17 cellular contexts compared by ENCODE assay signal in genomic region chr2:46375566-46376125, GRCh38.
DNase-seq lines count a peak whose midpoint lies in the region; ATAC-seq, FAIRE-seq and TF ChIP-seq lines count a peak whose summit lies in the region.
"Had no signal": no experiment of that assay in that cellular context is flagged by ENCODE, and none has a peak within 500 bp of the region (broad histone marks: within the 10 kb centered on the region; RNA-seq: fewer than 3 reads in every experiment).

No MANE protein-coding gene starts in this region.

- no TSS peak for BruUV-seq in K562 (replicated peaks; lab: Mats Ljungman, UMichigan)

- POLR2A ChIA-PET in K562 (lab: Yijun Ruan, JAX): interaction anchor here (0.5 to 0.6 kb wide), 2 partner anchors 380 to 449 kb away, joined by 3 to 4 read pairs; no protein-coding TSS in a partner anchor

- H2BK120ac ChIP-seq in neuronal stem cell (ENCODE audit: low read depth, low read length): no peak overlapping the region

- no peak for ATAC-seq in K562
- ATAC-seq: A549 had no signal

- no peak overlapping the region for H2BK12ac ChIP-seq in neuronal stem cell (ENCODE audit: low read length)

- CTCF ChIA-PET in K562 (lab: Yijun Ruan, JAX; ENCODE audit: low intra/inter-chr PET ratio): no interaction called here

- peaks cover 0 to 9% of the 10 kb centered on the region in 2 experiments; a peak in 2 of 5 replicates for H3K4me1 ChIP-seq in K562 (replicated peaks in 1 of 2; ENCODE audit: control insufficient read depth in 2 of 2, insufficient read depth in 2 of 2, low read length in 2 of 2)
- H3K4me1 ChIP-seq in neuronal stem cell (ENCODE audit: control insufficient read depth in 2 of 2, insufficient read depth in 1 of 2, low read depth in 1 of 2, low read length in 2 of 2): no peaks in the 10 kb centered on the region
- H3K4me1 ChIP-seq in testis: no peaks in the 10 kb centered on the region
- H3K4me1 ChIP-seq: A549, HAP-1 had no signal

- H3K4me3 ChIP-seq in K562 (no peak overlapping the region), coronary artery (no peak overlapping the region), neuronal stem cell (ENCODE audit: low read length in 2 of 2) (no peak overlapping the region), testis (no peak overlapping the region)
- H3K4me3 ChIP-seq: A549, HAP-1 had no signal

- H2AFZ ChIP-seq in K562 (ENCODE audit: low read depth, low read length) (no peak overlapping the region), neuronal stem cell (ENCODE audit: low read length) (no peak overlapping the region)

- H3K4me2 ChIP-seq in K562 (ENCODE audit: insufficient read depth, low read length): no peak overlapping the region
- no peak overlapping the region for H3K4me2 ChIP-seq in neuronal stem cell (ENCODE audit: insufficient read depth, low read length, poor library complexity, severe bottlenecking)
- H3K4me2 ChIP-seq: A549 had no signal

- H3K9me3 ChIP-seq in K562 (replicated peaks; ENCODE audit: control insufficient read depth, insufficient read depth, low read depth, low read length) (no peaks in the 10 kb centered on the region), neuronal stem cell (replicated peaks in 1 of 2; ENCODE audit: control insufficient read depth in 2 of 2, insufficient read depth in 1 of 2, low read depth in 1 of 2, low read length in 2 of 2) (no peaks in the 10 kb centered on the region), testis (no peaks in the 10 kb centered on the region)
- H3K9me3 ChIP-seq: BE2C, HAP-1 had no signal

- no peak overlapping the region for H2AK5ac ChIP-seq in neuronal stem cell (ENCODE audit: low read depth, low read length)

- intact Hi-C loops in K562 (cut with micrococcal nuclease) (no loop called here), testis (cut with DNase I; ENCODE audit: low total_unique reads) (no loop called here)

- FAIRE-seq in K562 (lab: Jason Lieb, UNC) (no peak), GM12891 (lab: Jason Lieb, UNC) (no peak)
- FAIRE-seq: A549, G401.6, GM19239, H1, HTR-8/SVneo had no signal

- H3K9ac ChIP-seq in K562 (ENCODE audit: insufficient read depth in 1 of 2, low read depth in 2 of 2, low read length in 2 of 2): no peak overlapping the region; a peak in 1 of 4 replicates
- H3K9ac ChIP-seq in neuronal stem cell (ENCODE audit: low read depth, low read length, poor library complexity): no peak overlapping the region

- no peaks in the 10 kb centered on the region for H3K79me2 ChIP-seq in K562 (ENCODE audit: control insufficient read depth, insufficient read depth, low read length)

- peak overlapping the region; percentile 11 for H3K14ac ChIP-seq in neuronal stem cell (ENCODE audit: low read length)

- H3K27me3 ChIP-seq in K562 (ENCODE audit: control insufficient read depth in 2 of 2, insufficient read depth in 2 of 2, low read length in 2 of 2) (no peaks in the 10 kb centered on the region), neuronal stem cell (ENCODE audit: control insufficient read depth in 3 of 3, insufficient read depth in 3 of 3, low read depth in 1 of 3, low read length in 3 of 3) (no peaks in the 10 kb centered on the region), testis (no peaks in the 10 kb centered on the region)
- H3K27me3 ChIP-seq: BE2C had no signal

- TF ChIP-seq CTCF in K562 (IDR thresholded peaks at IDR 0.05 in 2 of 3, conservative IDR thresholded peaks at IDR 0.05 in 1 of 3; ENCODE audit: insufficient read depth in 2 of 3, low read depth in 1 of 3, low read length in 3 of 3) (no peak), coronary artery (IDR thresholded peaks at IDR 0.05) (no peak), testis (IDR thresholded peaks at IDR 0.05) (no peak), GM10266 (IDR thresholded peaks at IDR 0.05; ENCODE audit: control insufficient read depth, insufficient read depth, low read depth, missing control alignments) (no peak)

- WGBS in K562 (ENCODE audit: insufficient coverage, low coverage, missing lambda C conversion rate): 87% methylated on average over 11 of the region's 12 CpGs
- WGBS in neuronal stem cell (ENCODE audit: extremely low coverage in 2 of 2, insufficient read length in 2 of 2, insufficient replicate concordance in 1 of 2), 2 donors: no CpG with 5 or more reads among the region's 12 CpGs
- WGBS in testis, 2 donors: 98 to 100% methylated on average over 1 to 12 of the region's 12 CpGs

- peak overlapping the region; percentile 50 for H3K18ac ChIP-seq in neuronal stem cell (ENCODE audit: low read length)

- no peak overlapping the region for H2BK15ac ChIP-seq in neuronal stem cell (ENCODE audit: low read length)

- no peak for TF ChIP-seq EP300 in K562 (IDR thresholded peaks at IDR 0.05; ENCODE audit: low read length)

- H3K23ac ChIP-seq in neuronal stem cell (ENCODE audit: low read depth, low read length, poor library complexity): peak overlapping the region; percentile 59

- H3K9me1 ChIP-seq in K562 (ENCODE audit: control insufficient read depth, insufficient read depth, low read length): no peaks in the 10 kb centered on the region

- TF ChIP-seq RAD21 in K562 (CRISPR knock-in tag; conservative IDR thresholded peaks at IDR 0.05 in 1 of 2, IDR thresholded peaks at IDR 0.05 in 1 of 2): no peak

- in situ Hi-C loops in K562 (cut with MboI): loop anchor here (10.0 kb wide), 1 partner anchor 361 kb away; no protein-coding TSS in a partner anchor

- TF ChIP-seq POLR2A in K562 (conservative IDR thresholded peaks at IDR 0.05) (no peak), testis (IDR thresholded peaks at IDR 0.05) (no peak), GM12891 (IDR thresholded peaks at IDR 0.05; ENCODE audit: low read depth, low read length) (no peak)

- H4K8ac ChIP-seq in neuronal stem cell (ENCODE audit: low read depth, low read length): no peak overlapping the region

- H3K27ac ChIP-seq in K562 (ENCODE audit: extremely low read depth, low read depth, low read length) (no peak overlapping the region), coronary artery (no peak overlapping the region), neuronal stem cell (replicated peaks; ENCODE audit: low read length) (no peak overlapping the region), testis (no peak overlapping the region)
- H3K27ac ChIP-seq: A549, C4-2B had no signal

- DNase-seq in K562 (ENCODE audit: extremely low read depth in 1 of 4, low spot score in 3 of 4) (no peak), coronary artery (ENCODE audit: low spot score) (peak; percentile 56), neuronal stem cell (ENCODE audit: low spot score) (no peak), testis (peak; percentile 9), RKO (ENCODE audit: low spot score) (no peak), GM12891 (ENCODE audit: insufficient read length, low spot score) (no peak), GM10266 (ENCODE audit: extremely low spot score) (no peak)
- DNase-seq: BE2C; CD4-positive, alpha-beta memory T cell; DMS79 had no signal

- no peaks in the 10 kb centered on the region for H3K79me1 ChIP-seq in neuronal stem cell (ENCODE audit: low read depth, low read length)

- H4K20me1 ChIP-seq in K562 (replicated peaks; ENCODE audit: control insufficient read depth, insufficient read depth, low read length): no peaks in the 10 kb centered on the region

- no peak overlapping the region for H3K4ac ChIP-seq in neuronal stem cell (ENCODE audit: low read length)

- H2BK5ac ChIP-seq in neuronal stem cell (ENCODE audit: low read length): no peak overlapping the region

- H3K36me3 ChIP-seq in K562 (ENCODE audit: control insufficient read depth, insufficient read depth, low read length) (peaks cover 9% of the 10 kb centered on the region; the same call in 1 of the 3 replicates), neuronal stem cell (replicated peaks in 1 of 2; ENCODE audit: control insufficient read depth in 2 of 2, insufficient read depth in 2 of 2, low read length in 2 of 2) (no peaks in the 10 kb centered on the region), testis (ENCODE audit: low read depth, missing control alignments) (no peaks in the 10 kb centered on the region)
- H3K36me3 ChIP-seq: BE2C, HAP-1 had no signal

- no peak overlapping the region for H4K91ac ChIP-seq in neuronal stem cell (ENCODE audit: low read depth, low read length, poor library complexity)

TF ChIP-seq in K562, 482 proteins besides CTCF, POLR2A, EP300 and RAD21:
- TF ChIP-seq KHSRP (IDR thresholded peaks at IDR 0.05) (no peak), POLR2G (IDR thresholded peaks at IDR 0.05; ENCODE audit: low read depth, low read length) (0 out of 2 replicates have a peak, but pooled peaks have one; percentile 32), FOS (IDR thresholded peaks at IDR 0.05; ENCODE audit: extremely low read depth, insufficient read length) (no peak), GTF2E2 (tag; IDR thresholded peaks at IDR 0.05) (no peak), ETS2 (tag; IDR thresholded peaks at IDR 0.05; ENCODE audit: borderline replicate concordance, poor library complexity, severe bottlenecking) (no peak), TAF9B (IDR thresholded peaks at IDR 0.05; ENCODE audit: partially characterized antibody) (no peak)

TF ChIP-seq in GM12891, 5 proteins besides CTCF, POLR2A, EP300 and RAD21:
- TF ChIP-seq SPI1 (IDR thresholded peaks at IDR 0.05; ENCODE audit: low read depth, low read length) (no peak), POU2F2 (IDR thresholded peaks at IDR 0.05; ENCODE audit: low read depth, low read length) (no peak), PAX5 (IDR thresholded peaks at IDR 0.05; ENCODE audit: insufficient read depth, low read length, severe bottlenecking) (no peak)

Comparison
In these comparisons a context has a peak if more than half of its experiments do, and no peak if none do; other contexts are left out.
1. DNase-seq: peak in coronary artery (single experiment) and testis (single experiment); none in K562 (0 of 4), neuronal stem cell (single experiment), RKO (single experiment), GM12891 (single experiment) and GM10266 (single experiment).